Comparison of ENCODE assay signal across 25 cellular contexts in the genomic region with DNA sequence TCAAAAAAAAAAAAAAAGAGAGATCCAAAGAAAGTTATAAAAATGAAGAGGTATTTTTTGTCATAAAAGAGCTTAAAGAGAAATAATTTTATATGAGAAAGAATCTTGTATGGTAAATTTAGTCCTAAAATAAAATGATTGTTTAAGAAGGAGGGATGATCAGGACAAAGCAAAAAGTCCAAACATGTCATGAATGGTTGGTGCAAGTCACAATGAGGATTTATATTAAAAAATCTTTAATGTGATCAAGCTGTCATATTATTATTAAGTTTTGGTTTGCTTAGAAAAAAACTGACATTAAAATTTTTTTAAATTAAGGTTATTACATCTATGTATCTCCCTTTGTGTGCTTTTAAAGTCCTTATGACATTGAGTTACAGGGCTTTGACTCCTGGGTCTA.
"Had no signal": no experiment of that assay in that cellular context is flagged by ENCODE, and none has a peak within 500 bp of the region (broad histone marks: within the 10 kb centered on the region; RNA-seq: fewer than 3 reads in every experiment).

No MANE protein-coding gene starts in this region.

- H3K9me3 ChIP-seq: ovary, right lobe of liver, sigmoid colon, thoracic aorta, thyroid gland, vagina had no signal

- H3K36me3 ChIP-seq: neural progenitor cell, ovary, right lobe of liver, sigmoid colon, stomach, thoracic aorta, thyroid gland, tibial nerve, upper lobe of left lung, vagina had no signal

- DNase-seq: natural killer cell; occipital lobe; ovary; posterior cingulate gyrus; psoas muscle; right cardiac atrium; right lobe of liver; sigmoid colon; small intestine; stimulated activated CD4-positive, alpha-beta T cell treated with anti-CD3 and anti-CD28 coated beads, Interleukin-15, amount 100 ng/mL, for 24 hours; stimulated activated CD4-positive, alpha-beta T cell treated with anti-CD3 and anti-CD28 coated beads, Interleukin-2, amount 100 ng/mL, for 24 hours; stimulated activated CD4-positive, alpha-beta T cell treated with anti-CD3 and anti-CD28 coated beads, Interleukin-2, amount 100 ng/mL, for 48 hours; stimulated activated CD4-positive, alpha-beta T cell treated with anti-CD3 and anti-CD28 coated beads, Interleukin-4, amount 100 ng/mL, for 24 hours; stimulated activated naive B cell treated with anti-CD40 and anti-IgM and Interleukin-4, amounts not matched to agents 10 μg/mL and 1 μg/mL and 100 μg/mL, for 72 hours; stimulated activated naive CD4-positive, alpha-beta T cell treated with Interleukin-2 at 50 U/mL for 16 hours; stomach; thyroid gland; trophoblast cell; upper lobe of left lung had no signal

- ATAC-seq: natural killer cell; psoas muscle; right cardiac atrium; right lobe of liver; stimulated activated effector memory CD8-positive, alpha-beta T cell treated with anti-CD3 and anti-CD28 coated beads, Interleukin-12 subunit alpha, Interleukin-12 subunit beta, amount 100 ng/mL, for 72 hours; stimulated activated naive B cell treated with anti-CD40 and anti-IgM and Interleukin-4, amounts not matched to agents 10 μg/mL and 1 μg/mL and 100 μg/mL, for 72 hours had no signal

- H3K4me3 ChIP-seq: neural progenitor cell, ovary, psoas muscle, right lobe of liver, sigmoid colon, stomach, thoracic aorta, thyroid gland, tibial nerve, upper lobe of left lung, vagina had no signal

- H3K4me1 ChIP-seq: neural progenitor cell, parathyroid adenoma, psoas muscle, right lobe of liver, sigmoid colon, stomach, thyroid gland, tibial nerve, upper lobe of left lung, vagina had no signal

- H3K27ac ChIP-seq: neural progenitor cell, ovary, parathyroid adenoma, psoas muscle, right lobe of liver, sigmoid colon, stomach, thoracic aorta, thyroid gland, tibial nerve, upper lobe of left lung, vagina had no signal
